Comparison of ENCODE assay signal across 10 cellular contexts in genomic region chr17:16989230-16989952, GRCh38. TPM values are rescaled to one million over a fixed set of nuclear protein-coding genes. Genes with fewer than 3 reads are reported as not detected.
A peak's percentile ranks its signal among the peaks of the same experiment; 100 is the strongest.
DNase-seq lines count a peak whose midpoint lies in the region; ATAC-seq and TF ChIP-seq lines count a peak whose summit lies in the region.
"Had no signal": no experiment of that assay in that cellular context is flagged by ENCODE, and none has a peak within 500 bp of the region (broad histone marks: within the 10 kb centered on the region; RNA-seq: fewer than 3 reads in every experiment).

No MANE protein-coding gene starts in this region.

- H3K27ac Mint-ChIP-seq in CD4-positive, alpha-beta T cell = peak overlapping the region; percentile 82
- H3K27ac Mint-ChIP-seq in activated naive CD8-positive, alpha-beta T cell treated with anti-CD3 and anti-CD28 coated beads, Interleukin-2, amount 50 U/mL, for 24 hours = peak overlapping the region; percentile 15

- H3K27me3 ChIP-seq in CD4-positive, alpha-beta T cell (ENCODE audit: control insufficient read depth, insufficient read depth, low read length) = no peaks in the 10 kb centered on the region

- peak; percentile 65 for ATAC-seq in CD4-positive, alpha-beta T cell (ENCODE audit: poor library complexity)
- ATAC-seq in HG03175 (IDR thresholded peaks at IDR 0.05; ENCODE audit: unreplicated experiment) = peak; percentile 30
- no peak for ATAC-seq in activated naive CD8-positive, alpha-beta T cell treated with anti-CD3 and anti-CD28 coated beads, Interleukin-2, amount 50 U/mL, for 24 hours
- no peak for ATAC-seq in HG02981 (IDR thresholded peaks at IDR 0.05; ENCODE audit: unreplicated experiment)

- peak overlapping the region; percentile 63 for H3K4me3 Mint-ChIP-seq in CD4-positive, alpha-beta T cell
- H3K4me3 Mint-ChIP-seq in activated naive CD8-positive, alpha-beta T cell treated with anti-CD3 and anti-CD28 coated beads, Interleukin-2, amount 50 U/mL, for 24 hours = peak overlapping the region; percentile 22

- no peak overlapping the region for H3K27ac ChIP-seq in CD4-positive, alpha-beta T cell (ENCODE audit: low read depth, low read length)

- peaks cover 44% of the 10 kb centered on the region for H3K4me1 Mint-ChIP-seq in CD4-positive, alpha-beta T cell (ENCODE audit: low read depth)
- H3K4me1 Mint-ChIP-seq in activated naive CD8-positive, alpha-beta T cell treated with anti-CD3 and anti-CD28 coated beads, Interleukin-2, amount 50 U/mL, for 24 hours = peaks cover 36% of the 10 kb centered on the region

- no peaks in the 10 kb centered on the region for H3K36me3 Mint-ChIP-seq in CD4-positive, alpha-beta T cell (ENCODE audit: low read depth)
- H3K36me3 Mint-ChIP-seq in activated naive CD8-positive, alpha-beta T cell treated with anti-CD3 and anti-CD28 coated beads, Interleukin-2, amount 50 U/mL, for 24 hours (ENCODE audit: low read depth) = no peaks in the 10 kb centered on the region

- DNase-seq in CD4-positive, alpha-beta T cell = no peak
- peak; percentile 56 for DNase-seq in GM19238 (ENCODE audit: insufficient read length, low spot score)
- DNase-seq in activated naive CD8-positive, alpha-beta T cell treated with anti-CD3 and anti-CD28 coated beads, Interleukin-2, amount 50 U/mL, for 24 hours = no peak
- no peak for DNase-seq in LoVo (ENCODE audit: low spot score)
- DNase-seq in stimulated activated CD4-positive, alpha-beta T cell treated with anti-CD3 and anti-CD28 coated beads, Interleukin-2, amount 100 ng/mL, for 48 hours = no peak
- DNase-seq in occipital lobe (lab: John Stamatoyannopoulos, UW) = no peak
- DNase-seq: GF-D8 had no signal

- intact Hi-C loops in CD4-positive, alpha-beta T cell (cut with DNase I, micrococcal nuclease) = loop anchor here in 1 of 2 experiments (5.0 kb wide), 2 partner anchors 67 to 452 kb away; no protein-coding TSS in a partner anchor

- POLR2A ChIA-PET in CD4-positive, alpha-beta T cell (lab: Charles Lee) = interaction anchor here (1.0 to 1.6 kb wide), 3 partner anchors 27 to 166 kb away, joined by 3 to 4 read pairs (median 4); partner anchors contain the start of gene MPRIP

- CTCF ChIA-PET in CD4-positive, alpha-beta T cell (lab: Charles Lee) = no interaction called here

- H3K27me3 Mint-ChIP-seq in CD4-positive, alpha-beta T cell = no peaks in the 10 kb centered on the region
- H3K27me3 Mint-ChIP-seq in activated naive CD8-positive, alpha-beta T cell treated with anti-CD3 and anti-CD28 coated beads, Interleukin-2, amount 50 U/mL, for 24 hours = no peaks in the 10 kb centered on the region

- H3K9me3 Mint-ChIP-seq in CD4-positive, alpha-beta T cell = no peaks in the 10 kb centered on the region
- no peaks in the 10 kb centered on the region for H3K9me3 Mint-ChIP-seq in activated naive CD8-positive, alpha-beta T cell treated with anti-CD3 and anti-CD28 coated beads, Interleukin-2, amount 50 U/mL, for 24 hours

- no peak for TF ChIP-seq CTCF in CD4-positive, alpha-beta T cell (IDR thresholded peaks at IDR 0.05)

- no peaks in the 10 kb centered on the region for H3K9me3 ChIP-seq in CD4-positive, alpha-beta T cell (ENCODE audit: control insufficient read depth, low read length)

RNA-seq across cellular contexts. Expression of gene TNFRSF13B, which starts 17.5 kb away (rescaled TPM):
- total RNA-seq in CD4-positive, alpha-beta T cell = not detected
- total RNA-seq in occipital lobe = not detected
- total RNA-seq: bronchial epithelial cell had no signal

RNA-seq across cellular contexts. Expression of gene MPRIP, which starts 52.9 kb away (rescaled TPM):
- total RNA-seq in CD4-positive, alpha-beta T cell = 100 to 1,000 TPM; 176 to 188 TPM
- 126 TPM for total RNA-seq in occipital lobe

Comparison
In these comparisons a context has a peak if more than half of its experiments do, and no peak if none do; other contexts are left out.
1. ATAC-seq: peak in CD4-positive, alpha-beta T cell (single experiment) and HG03175 (single experiment); none in activated naive CD8-positive, alpha-beta T cell treated with anti-CD3 and anti-CD28 coated beads, Interleukin-2, amount 50 U/mL, for 24 hours (single experiment) and HG02981 (single experiment).